In genomic region chr16:66890796-66891195, GRCh38 we compare ENCODE assay signal across 38 cellular contexts. TPM values are rescaled to one million over a fixed set of nuclear protein-coding genes. Genes with fewer than 3 reads are reported as not detected.
"Had no signal": no experiment of that assay in that cellular context is flagged by ENCODE, and none has a peak within 500 bp of the region (broad histone marks: within the 10 kb centered on the region; RNA-seq: fewer than 3 reads in every experiment).

No MANE protein-coding gene starts in this region.

- H3K4me3 ChIP-seq: ascending aorta, cardiac muscle cell, MG63, Peyer's patch, SJSA1 had no signal

- H3K4me3 Mint-ChIP-seq: activated CD4-positive, alpha-beta memory T cell treated with anti-CD3 and anti-CD28 coated beads, Interleukin-2, amount 10 ng/mL, durations not matched to agents 7 days and 5 days; activated naive CD4-positive, alpha-beta T cell treated with anti-CD3 and anti-CD28 coated beads, Interleukin-2, amount 10 ng/mL, durations not matched to agents 7 days and 5 days; activated naive CD8-positive, alpha-beta T cell; activated T-cell treated with anti-CD3 and anti-CD28 coated beads, Interleukin-2, amount 50 U/mL, for 4 hours; activated T-helper 1 cell treated with anti-CD3 and anti-CD28 coated beads, Interleukin-12 subunit alpha, Interleukin-12 subunit beta, Interleukin-2, Interleukin-4 antibody, amounts not matched to agents 30 ng/mL and 10 ng/mL and 1 ng/mL, durations not matched to agents 14 hours and 24 hours and 36 hours; T-helper 1 cell treated with Interleukin-12 subunit alpha and Interleukin-12 subunit beta and Interleukin-4 antibody, amounts not matched to agents 30 μg/mL and 1 μg/mL, for 36 hours; T-helper 2 cell treated with Interferon-gamma antibody and Interleukin-4, amounts not matched to agents 5 μg/mL and 100 μg/mL, for 36 hours; WTC11 had no signal

- H3K27ac ChIP-seq: ascending aorta, cardiac muscle cell, Peyer's patch, SJSA1 had no signal

- FAIRE-seq: TTC549 had no signal

- DNase-seq: activated CD4-positive, alpha-beta memory T cell treated with anti-CD3 and anti-CD28 coated beads, Interleukin-2, amount 10 ng/mL, durations not matched to agents 7 days and 5 days; activated CD4-positive, alpha-beta T cell treated with anti-CD3 and anti-CD28 coated beads for 4 hours; activated CD4-positive, alpha-beta T cell treated with anti-CD3 and anti-CD28 coated beads, Interleukin-2, amount 50 U/mL, for 1 hour; activated effector memory CD4-positive, alpha-beta T cell treated with Interleukin-2 at 50 U/mL for 16 hours; activated naive CD4-positive, alpha-beta T cell treated with anti-CD3 and anti-CD28 coated beads, Interleukin-2, amount 10 ng/mL, durations not matched to agents 7 days and 5 days; activated T-cell treated with anti-CD3 and anti-CD28 coated beads, Interleukin-2, amount 50 U/mL, for 4 hours; amygdala; cerebellar nuclear complex; Karpas-422; KBM-7; MG63; NCI-H1048; NCI-H1105 treated with DMSO at 0.1 percent for 48 hours; NCI-H1436; NCI-H1694; NCI-H1930; NCI-H345; NCI-H526; NCI-H748 treated with DMSO at 0.1 percent for 48 hours; NK-92 treated with Interleukin-12 subunit alpha and Interleukin-12 subunit beta, amount 100 ng/mL, for 24 hours; PC-3; Peyer's patch; RPMI8226; SHP77 treated with DMSO at 0.1 percent for 48 hours; SK-N-SH had no signal

- ATAC-seq: activated CD4-positive, CD25-positive, alpha-beta regulatory T cell treated with anti-CD3 and anti-CD28 coated beads, Interleukin-2, amount 50 U/mL, for 24 hours; activated T-cell treated with anti-CD3 and anti-CD28 coated beads, Interleukin-2, amount 50 U/mL, for 4 hours; PC-3; WTC11 had no signal

- H3K4me2 ChIP-seq: SK-N-SH had no signal

- H3K9ac ChIP-seq: SK-N-SH had no signal

- H3K9me3 ChIP-seq: ascending aorta, MG63, Peyer's patch, SJSA1, SK-N-SH had no signal

- H3K27me3 Mint-ChIP-seq: activated CD4-positive, alpha-beta memory T cell treated with anti-CD3 and anti-CD28 coated beads, Interleukin-2, amount 10 ng/mL, durations not matched to agents 7 days and 5 days; activated naive CD4-positive, alpha-beta T cell treated with anti-CD3 and anti-CD28 coated beads, Interleukin-2, amount 10 ng/mL, durations not matched to agents 7 days and 5 days; activated naive CD8-positive, alpha-beta T cell had no signal

- H3K36me3 Mint-ChIP-seq: activated naive CD8-positive, alpha-beta T cell had no signal

- H3K27me3 ChIP-seq: ascending aorta, cardiac muscle cell, MG63, Peyer's patch, SJSA1 had no signal

- H3K27ac Mint-ChIP-seq: activated CD4-positive, alpha-beta memory T cell treated with anti-CD3 and anti-CD28 coated beads, Interleukin-2, amount 10 ng/mL, durations not matched to agents 7 days and 5 days; activated naive CD8-positive, alpha-beta T cell; activated T-helper 1 cell treated with anti-CD3 and anti-CD28 coated beads, Interleukin-12 subunit alpha, Interleukin-12 subunit beta, Interleukin-2, Interleukin-4 antibody, amounts not matched to agents 30 ng/mL and 10 ng/mL and 1 ng/mL, durations not matched to agents 14 hours and 24 hours and 36 hours; T-helper 1 cell treated with Interleukin-12 subunit alpha and Interleukin-12 subunit beta and Interleukin-4 antibody, amounts not matched to agents 30 μg/mL and 1 μg/mL, for 36 hours; T-helper 2 cell treated with Interferon-gamma antibody and Interleukin-4, amounts not matched to agents 5 μg/mL and 100 μg/mL, for 36 hours; WTC11 had no signal

- H3K36me3 ChIP-seq: MG63 had no signal

- H3K9me3 Mint-ChIP-seq: activated CD4-positive, alpha-beta memory T cell treated with anti-CD3 and anti-CD28 coated beads, Interleukin-2, amount 10 ng/mL, durations not matched to agents 7 days and 5 days; activated naive CD4-positive, alpha-beta T cell treated with anti-CD3 and anti-CD28 coated beads, Interleukin-2, amount 10 ng/mL, durations not matched to agents 7 days and 5 days; activated T-cell treated with anti-CD3 and anti-CD28 coated beads, Interleukin-2, amount 50 U/mL, for 4 hours; activated T-helper 1 cell treated with anti-CD3 and anti-CD28 coated beads, Interleukin-12 subunit alpha, Interleukin-12 subunit beta, Interleukin-2, Interleukin-4 antibody, amounts not matched to agents 30 ng/mL and 10 ng/mL and 1 ng/mL, durations not matched to agents 14 hours and 24 hours and 36 hours; T-helper 1 cell treated with Interleukin-12 subunit alpha and Interleukin-12 subunit beta and Interleukin-4 antibody, amounts not matched to agents 30 μg/mL and 1 μg/mL, for 36 hours; T-helper 2 cell treated with Interferon-gamma antibody and Interleukin-4, amounts not matched to agents 5 μg/mL and 100 μg/mL, for 36 hours; WTC11 had no signal

RNA-seq across cellular contexts. Expression of gene CDH16, which starts 27.9 kb away (rescaled TPM):
- total RNA-seq: activated CD4-positive, alpha-beta memory T cell treated with anti-CD3 and anti-CD28 coated beads, Interleukin-2, amount 10 ng/mL, durations not matched to agents 7 days and 5 days; activated CD8-positive, alpha-beta memory T cell treated with anti-CD3 and anti-CD28 coated beads for 36 hours; activated T-cell treated with anti-CD3 and anti-CD28 coated beads, Interleukin-2, amount 50 U/mL, for 4 hours; activated T-helper 1 cell treated with anti-CD3 and anti-CD28 coated beads, Interleukin-12 subunit alpha, Interleukin-12 subunit beta, Interleukin-2, Interleukin-4 antibody, amounts not matched to agents 30 ng/mL and 10 ng/mL and 1 ng/mL, durations not matched to agents 14 hours and 24 hours and 36 hours; ascending aorta; NCI-H460; PC-3; SJSA1; WTC11 had no signal
- polyA plus RNA-seq: adipose tissue, cardiac muscle cell, SK-N-SH had no signal
